1 cellular context compared by ENCODE assay signal in genomic region chr2:226733189-226733858, GRCh38.
A peak's percentile ranks its signal among the peaks of the same experiment; 100 is the strongest.
TF ChIP-seq lines count a peak whose summit lies in the region.

No MANE protein-coding gene starts in this region.

TF ChIP-seq in HepG2, 621 proteins besides CTCF, POLR2A, EP300 and RAD21 (continued from another document and continues in another):
- TF ChIP-seq ZNF343 (CRISPR knock-in tag; IDR thresholded peaks at IDR 0.05), result 0 out of 2 replicates have a peak, but pooled peaks have one; percentile 50
- TF ChIP-seq, protein P1, sequence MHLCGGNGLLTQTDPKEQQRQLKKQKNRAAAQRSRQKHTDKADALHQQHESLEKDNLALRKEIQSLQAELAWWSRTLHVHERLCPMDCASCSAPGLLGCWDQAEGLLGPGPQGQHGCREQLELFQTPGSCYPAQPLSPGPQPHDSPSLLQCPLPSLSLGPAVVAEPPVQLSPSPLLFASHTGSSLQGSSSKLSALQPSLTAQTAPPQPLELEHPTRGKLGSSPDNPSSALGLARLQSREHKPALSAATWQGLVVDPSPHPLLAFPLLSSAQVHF (CRISPR knock-in tag; IDR thresholded peaks at IDR 0.05), result no peak
- TF ChIP-seq, protein P2, sequence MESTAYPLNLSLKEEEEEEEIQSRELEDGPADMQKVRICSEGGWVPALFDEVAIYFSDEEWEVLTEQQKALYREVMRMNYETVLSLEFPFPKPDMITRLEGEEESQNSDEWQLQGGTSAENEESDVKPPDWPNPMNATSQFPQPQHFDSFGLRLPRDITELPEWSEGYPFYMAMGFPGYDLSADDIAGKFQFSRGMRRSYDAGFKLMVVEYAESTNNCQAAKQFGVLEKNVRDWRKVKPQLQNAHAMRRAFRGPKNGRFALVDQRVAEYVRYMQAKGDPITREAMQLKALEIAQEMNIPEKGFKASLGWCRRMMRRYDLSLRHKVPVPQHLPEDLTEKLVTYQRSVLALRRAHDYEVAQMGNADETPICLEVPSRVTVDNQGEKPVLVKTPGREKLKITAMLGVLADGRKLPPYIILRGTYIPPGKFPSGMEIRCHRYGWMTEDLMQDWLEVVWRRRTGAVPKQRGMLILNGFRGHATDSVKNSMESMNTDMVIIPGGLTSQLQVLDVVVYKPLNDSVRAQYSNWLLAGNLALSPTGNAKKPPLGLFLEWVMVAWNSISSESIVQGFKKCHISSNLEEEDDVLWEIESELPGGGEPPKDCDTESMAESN (CRISPR knock-in tag; conservative IDR thresholded peaks at IDR 0.05), result peak; percentile 58; the same call in 1 of the 2 replicates
- peak; percentile 52 for TF ChIP-seq TEAD3 (CRISPR knock-in tag; optimal IDR thresholded peaks at IDR 0.05; ENCODE audit: borderline replicate concordance)
- TF ChIP-seq, protein P3, sequence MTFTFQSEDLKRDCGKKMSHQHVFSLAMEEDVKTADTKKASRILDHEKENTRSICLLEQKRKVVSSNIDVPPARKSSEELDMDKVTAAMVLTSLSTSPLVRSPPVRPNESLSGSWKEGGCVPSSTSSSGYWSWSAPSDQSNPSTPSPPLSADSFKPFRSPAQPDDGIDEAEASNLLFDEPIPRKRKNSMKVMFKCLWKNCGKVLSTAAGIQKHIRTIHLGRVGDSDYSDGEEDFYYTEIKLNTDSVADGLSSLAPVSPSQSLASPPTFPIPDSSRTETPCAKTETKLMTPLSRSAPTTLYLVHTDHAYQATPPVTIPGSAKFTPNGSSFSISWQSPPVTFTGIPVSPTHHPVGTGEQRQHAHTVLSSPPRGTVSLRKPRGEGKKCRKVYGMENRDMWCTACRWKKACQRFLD (CRISPR knock-in tag; IDR thresholded peaks at IDR 0.05; ENCODE audit: borderline replicate concordance), result no peak; the same call in 1 of the 2 replicates
- peak; percentile 14; the same call in 1 of the 2 replicates for TF ChIP-seq HOXA3 (CRISPR knock-in tag; IDR thresholded peaks at IDR 0.05)
- no peak for TF ChIP-seq PAWR (CRISPR knock-in tag; IDR thresholded peaks at IDR 0.05; ENCODE audit: borderline replicate concordance)
- TF ChIP-seq RNF219 (CRISPR knock-in tag; IDR thresholded peaks at IDR 0.05), result peak; percentile 89; the same call in 1 of the 2 replicates
- TF ChIP-seq, protein P4, sequence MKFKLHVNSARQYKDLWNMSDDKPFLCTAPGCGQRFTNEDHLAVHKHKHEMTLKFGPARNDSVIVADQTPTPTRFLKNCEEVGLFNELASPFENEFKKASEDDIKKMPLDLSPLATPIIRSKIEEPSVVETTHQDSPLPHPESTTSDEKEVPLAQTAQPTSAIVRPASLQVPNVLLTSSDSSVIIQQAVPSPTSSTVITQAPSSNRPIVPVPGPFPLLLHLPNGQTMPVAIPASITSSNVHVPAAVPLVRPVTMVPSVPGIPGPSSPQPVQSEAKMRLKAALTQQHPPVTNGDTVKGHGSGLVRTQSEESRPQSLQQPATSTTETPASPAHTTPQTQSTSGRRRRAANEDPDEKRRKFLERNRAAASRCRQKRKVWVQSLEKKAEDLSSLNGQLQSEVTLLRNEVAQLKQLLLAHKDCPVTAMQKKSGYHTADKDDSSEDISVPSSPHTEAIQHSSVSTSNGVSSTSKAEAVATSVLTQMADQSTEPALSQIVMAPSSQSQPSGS (CRISPR knock-in tag; IDR thresholded peaks at IDR 0.05), result peak; percentile 83
- TF ChIP-seq ZNF333 (CRISPR knock-in tag; IDR thresholded peaks at IDR 0.05; ENCODE audit: borderline replicate concordance), result no peak
- TF ChIP-seq NFYB (CRISPR knock-in tag; IDR thresholded peaks at IDR 0.05), result peak; percentile 35; the same call in 1 of the 2 replicates
- no peak for TF ChIP-seq BCL3 (CRISPR knock-in tag; IDR thresholded peaks at IDR 0.05)
- 0 out of 2 replicates have a peak, but pooled peaks have one; percentile 25 for TF ChIP-seq ZKSCAN5 (CRISPR knock-in tag; IDR thresholded peaks at IDR 0.05)
- TF ChIP-seq ZNF496 (CRISPR knock-in tag; IDR thresholded peaks at IDR 0.05; ENCODE audit: insufficient replicate concordance), result no peak
- TF ChIP-seq ZNF3 (CRISPR knock-in tag; IDR thresholded peaks at IDR 0.05), result peak; percentile 62; the same call in 1 of the 2 replicates
- TF ChIP-seq CEBPB (IDR thresholded peaks at IDR 0.05; ENCODE audit: borderline replicate concordance, low read depth, low read length), result peak; percentile 86
- no peak for TF ChIP-seq GTF2F1 (IDR thresholded peaks at IDR 0.05; ENCODE audit: low read length)
- no peak for TF ChIP-seq FOXP1 (IDR thresholded peaks at IDR 0.05)
- TF ChIP-seq FOXP1 (CRISPR knock-in tag; IDR thresholded peaks at IDR 0.05), result peak; percentile 88
- no peak for TF ChIP-seq KLF13 (CRISPR knock-in tag; IDR thresholded peaks at IDR 0.05)
- TF ChIP-seq BRD4 (CRISPR knock-in tag; IDR thresholded peaks at IDR 0.05), result no peak
- no peak; the same call in 1 of the 2 replicates for TF ChIP-seq ZNF335 (CRISPR knock-in tag; IDR thresholded peaks at IDR 0.05)
- peak; percentile 95; the same call in 1 of the 2 replicates for TF ChIP-seq CHD4 (IDR thresholded peaks at IDR 0.05; ENCODE audit: borderline replicate concordance, low read length)
- peak; percentile 93 for TF ChIP-seq PPARG (CRISPR knock-in tag; conservative IDR thresholded peaks at IDR 0.05)
- TF ChIP-seq ZNF263 (CRISPR knock-in tag; IDR thresholded peaks at IDR 0.05), result no peak
- no peak for TF ChIP-seq ZNF253 (CRISPR knock-in tag; IDR thresholded peaks at IDR 0.05; ENCODE audit: borderline replicate concordance)
- 0 out of 2 replicates have a peak, but pooled peaks have one; percentile 27 for TF ChIP-seq ZNF775 (CRISPR knock-in tag; IDR thresholded peaks at IDR 0.05; ENCODE audit: borderline replicate concordance)
- TF ChIP-seq ZKSCAN8 (CRISPR knock-in tag; IDR thresholded peaks at IDR 0.05; ENCODE audit: borderline replicate concordance), result peak; percentile 92; the same call in 1 of the 2 replicates
- no peak; the same call in 1 of the 2 replicates for TF ChIP-seq RFXAP (CRISPR knock-in tag; IDR thresholded peaks at IDR 0.05; ENCODE audit: borderline replicate concordance)
- no peak for TF ChIP-seq GPN1 (CRISPR knock-in tag; IDR thresholded peaks at IDR 0.05; ENCODE audit: borderline replicate concordance)
- peak; percentile 72 for TF ChIP-seq JUN (CRISPR knock-in tag; IDR thresholded peaks at IDR 0.05)
- TF ChIP-seq GFI1 (CRISPR knock-in tag; IDR thresholded peaks at IDR 0.05; ENCODE audit: borderline replicate concordance), result peak; percentile 99
- peak; percentile 98 for TF ChIP-seq AHDC1 (CRISPR knock-in tag; IDR thresholded peaks at IDR 0.05; ENCODE audit: borderline replicate concordance)
- TF ChIP-seq ZMAT3 (CRISPR knock-in tag; conservative IDR thresholded peaks at IDR 0.05), result no peak; the same call in 1 of the 2 replicates
- TF ChIP-seq, protein P5, sequence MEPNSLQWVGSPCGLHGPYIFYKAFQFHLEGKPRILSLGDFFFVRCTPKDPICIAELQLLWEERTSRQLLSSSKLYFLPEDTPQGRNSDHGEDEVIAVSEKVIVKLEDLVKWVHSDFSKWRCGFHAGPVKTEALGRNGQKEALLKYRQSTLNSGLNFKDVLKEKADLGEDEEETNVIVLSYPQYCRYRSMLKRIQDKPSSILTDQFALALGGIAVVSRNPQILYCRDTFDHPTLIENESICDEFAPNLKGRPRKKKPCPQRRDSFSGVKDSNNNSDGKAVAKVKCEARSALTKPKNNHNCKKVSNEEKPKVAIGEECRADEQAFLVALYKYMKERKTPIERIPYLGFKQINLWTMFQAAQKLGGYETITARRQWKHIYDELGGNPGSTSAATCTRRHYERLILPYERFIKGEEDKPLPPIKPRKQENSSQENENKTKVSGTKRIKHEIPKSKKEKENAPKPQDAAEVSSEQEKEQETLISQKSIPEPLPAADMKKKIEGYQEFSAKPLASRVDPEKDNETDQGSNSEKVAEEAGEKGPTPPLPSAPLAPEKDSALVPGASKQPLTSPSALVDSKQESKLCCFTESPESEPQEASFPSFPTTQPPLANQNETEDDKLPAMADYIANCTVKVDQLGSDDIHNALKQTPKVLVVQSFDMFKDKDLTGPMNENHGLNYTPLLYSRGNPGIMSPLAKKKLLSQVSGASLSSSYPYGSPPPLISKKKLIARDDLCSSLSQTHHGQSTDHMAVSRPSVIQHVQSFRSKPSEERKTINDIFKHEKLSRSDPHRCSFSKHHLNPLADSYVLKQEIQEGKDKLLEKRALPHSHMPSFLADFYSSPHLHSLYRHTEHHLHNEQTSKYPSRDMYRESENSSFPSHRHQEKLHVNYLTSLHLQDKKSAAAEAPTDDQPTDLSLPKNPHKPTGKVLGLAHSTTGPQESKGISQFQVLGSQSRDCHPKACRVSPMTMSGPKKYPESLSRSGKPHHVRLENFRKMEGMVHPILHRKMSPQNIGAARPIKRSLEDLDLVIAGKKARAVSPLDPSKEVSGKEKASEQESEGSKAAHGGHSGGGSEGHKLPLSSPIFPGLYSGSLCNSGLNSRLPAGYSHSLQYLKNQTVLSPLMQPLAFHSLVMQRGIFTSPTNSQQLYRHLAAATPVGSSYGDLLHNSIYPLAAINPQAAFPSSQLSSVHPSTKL (CRISPR knock-in tag; IDR thresholded peaks at IDR 0.05), result peak; percentile 99
- no peak for TF ChIP-seq MLLT10 (CRISPR knock-in tag; IDR thresholded peaks at IDR 0.05)
- TF ChIP-seq NFIC (IDR thresholded peaks at IDR 0.05; ENCODE audit: low read length), result peak; percentile 99
- TF ChIP-seq DMAP1 (CRISPR knock-in tag; IDR thresholded peaks at IDR 0.05), result peak; percentile 22; the same call in 1 of the 2 replicates
- no peak for TF ChIP-seq GMEB1 (CRISPR knock-in tag; IDR thresholded peaks at IDR 0.05; ENCODE audit: borderline replicate concordance)
- TF ChIP-seq ZBTB38 (CRISPR knock-in tag; IDR thresholded peaks at IDR 0.05), result no peak
- TF ChIP-seq BHLHE40 (IDR thresholded peaks at IDR 0.05; ENCODE audit: low read length), result no peak
- TF ChIP-seq ZFYVE20 (CRISPR knock-in tag; IDR thresholded peaks at IDR 0.05; ENCODE audit: borderline replicate concordance, low read depth), result no peak
